16 cellular contexts compared by ENCODE assay signal in genomic region chr6:154800338-154800737, GRCh38.
DNase-seq lines count a peak whose midpoint lies in the region; ATAC-seq and TF ChIP-seq lines count a peak whose summit lies in the region.
"Had no signal": no experiment of that assay in that cellular context is flagged by ENCODE, and none has a peak within 500 bp of the region (broad histone marks: within the 10 kb centered on the region; RNA-seq: fewer than 3 reads in every experiment).

No MANE protein-coding gene starts in this region.

- CTCF ChIA-PET in CD4-positive, alpha-beta memory T cell (lab: Charles Lee; ENCODE audit: partially characterized antibody) = interaction anchor here (5.8 kb wide), 1 partner anchor 125 kb away, joined by 26 read pairs; no protein-coding TSS in a partner anchor

- H3K27ac Mint-ChIP-seq in CD4-positive, alpha-beta memory T cell = peak overlapping the region; percentile 7 to 93 (median 27)
- H3K27ac Mint-ChIP-seq in mesothelial cell of epicardium = peak overlapping the region; percentile 51

- POLR2A ChIA-PET in CD4-positive, alpha-beta memory T cell (lab: Charles Lee; ENCODE audit: partially characterized antibody) = no interaction called here

- in situ Hi-C loops in GM13976 (cut with MboI; ENCODE audit: low sequenced_read_pairs, unreplicated experiment) = loop anchor here (10.0 kb wide), 1 partner anchor 126 kb away; no protein-coding TSS in a partner anchor

- no peaks in the 10 kb centered on the region for H3K9me3 Mint-ChIP-seq in CD4-positive, alpha-beta memory T cell
- H3K9me3 Mint-ChIP-seq in mesothelial cell of epicardium = no peaks in the 10 kb centered on the region

- TF ChIP-seq CTCF in GM13976 (IDR thresholded peaks at IDR 0.05; ENCODE audit: borderline replicate concordance, control extremely low read depth, extremely low read depth, insufficient read depth, missing control alignments) = no peak
- no peak for TF ChIP-seq CTCF in mesothelial cell of epicardium (IDR thresholded peaks at IDR 0.05; ENCODE audit: unreplicated experiment)

- H3K27me3 Mint-ChIP-seq in CD4-positive, alpha-beta memory T cell = no peaks in the 10 kb centered on the region
- no peaks in the 10 kb centered on the region for H3K27me3 Mint-ChIP-seq in mesothelial cell of epicardium (ENCODE audit: low read depth)

- peaks cover 24 to 56% of the 10 kb centered on the region in 2 donors for H3K36me3 Mint-ChIP-seq in CD4-positive, alpha-beta memory T cell
- peaks cover 26% of the 10 kb centered on the region for H3K36me3 Mint-ChIP-seq in mesothelial cell of epicardium

- ATAC-seq in GM18498 (IDR thresholded peaks at IDR 0.05; ENCODE audit: unreplicated experiment) = no peak
- no peak for ATAC-seq in HG03280 (IDR thresholded peaks at IDR 0.05; ENCODE audit: unreplicated experiment)
- ATAC-seq: right cardiac atrium had no signal

- no peaks in the 10 kb centered on the region for H3K9me3 ChIP-seq in CD4-positive, alpha-beta memory T cell (ENCODE audit: control insufficient read depth in 1 of 2, low read length in 2 of 2)
- H3K9me3 ChIP-seq in Karpas-422 (ENCODE audit: low read length) = no peaks in the 10 kb centered on the region
- H3K9me3 ChIP-seq: ascending aorta, neutrophil, Peyer's patch had no signal

- peaks cover 31% of the 10 kb centered on the region for H3K36me3 ChIP-seq in CD4-positive, alpha-beta memory T cell (ENCODE audit: insufficient read depth, low read length)
- peaks cover 30% of the 10 kb centered on the region; the same call in 1 of the 2 replicates for H3K36me3 ChIP-seq in Karpas-422 (ENCODE audit: insufficient read depth, low read length)

- no peak overlapping the region for H3K4me3 ChIP-seq in CD4-positive, alpha-beta memory T cell (ENCODE audit: low read length in 2 of 2)
- no peak overlapping the region for H3K4me3 ChIP-seq in Karpas-422 (ENCODE audit: low read length)
- H3K4me3 ChIP-seq: ascending aorta, Peyer's patch had no signal

- H4K20me1 ChIP-seq in Karpas-422 (ENCODE audit: insufficient read depth, low read depth, low read length) = no peaks in the 10 kb centered on the region

- no peak overlapping the region for H3K27ac ChIP-seq in CD4-positive, alpha-beta memory T cell (ENCODE audit: low read depth, low read length)
- H3K27ac ChIP-seq in Karpas-422 (ENCODE audit: low read length) = peak overlapping the region; percentile 32
- H3K27ac ChIP-seq: ascending aorta, neutrophil, Peyer's patch had no signal

- peaks cover 19 to 40% (median 23%) of the 10 kb centered on the region in 4 donors for H3K4me1 Mint-ChIP-seq in CD4-positive, alpha-beta memory T cell
- H3K4me1 Mint-ChIP-seq in mesothelial cell of epicardium = no peaks in the 10 kb centered on the region

- H3K9ac ChIP-seq in Karpas-422 (ENCODE audit: low read length) = no peak overlapping the region

- H3K79me2 ChIP-seq in Karpas-422 (ENCODE audit: low read length) = peaks cover 72% of the 10 kb centered on the region

- H3K27me3 ChIP-seq in CD4-positive, alpha-beta memory T cell (ENCODE audit: insufficient read depth, low read length) = no peaks in the 10 kb centered on the region
- H3K27me3 ChIP-seq in Karpas-422 (ENCODE audit: low read length) = no peaks in the 10 kb centered on the region
- H3K27me3 ChIP-seq: ascending aorta, neutrophil, Peyer's patch had no signal

- no peak overlapping the region for H2AFZ ChIP-seq in Karpas-422 (ENCODE audit: low read length)

- intact Hi-C loops in CD4-positive, alpha-beta memory T cell (cut with micrococcal nuclease) = no loop called here

- peak overlapping the region; percentile 3 for H3K4me2 ChIP-seq in Karpas-422 (ENCODE audit: low read depth, low read length, poor library complexity, severe bottlenecking)

- H3K4me3 Mint-ChIP-seq in CD4-positive, alpha-beta memory T cell = peak overlapping the region in 1 of 8 donors; percentile 18
- no peak overlapping the region for H3K4me3 Mint-ChIP-seq in mesothelial cell of epicardium

- peaks cover 13% of the 10 kb centered on the region for H3K4me1 ChIP-seq in CD4-positive, alpha-beta memory T cell (ENCODE audit: insufficient read depth, low read length)
- H3K4me1 ChIP-seq in Karpas-422 (ENCODE audit: low read length) = peaks cover 47% of the 10 kb centered on the region
- H3K4me1 ChIP-seq: ascending aorta, Peyer's patch had no signal

- no peaks in the 10 kb centered on the region for H3K9me2 ChIP-seq in Karpas-422 (replicated peaks; ENCODE audit: insufficient read depth, low read length)

- no peak for DNase-seq in CD4-positive, alpha-beta memory T cell
- DNase-seq in GM13976 (ENCODE audit: low spot score) = peak; percentile 15
- DNase-seq in Karpas-422 = no peak
- no peak for DNase-seq in mesothelial cell of epicardium (ENCODE audit: low spot score in 2 of 2, unreplicated experiment in 2 of 2)
- DNase-seq in stimulated activated naive CD4-positive, alpha-beta T cell treated with Interleukin-2 at 50 U/mL for 16 hours (lab: John Stamatoyannopoulos, UW) = no peak
- DNase-seq: DMS79; NCI-H2029; NCI-H526; Peyer's patch; right cardiac atrium; stimulated activated CD4-positive, alpha-beta T cell treated with anti-CD3 and anti-CD28 coated beads, Interleukin-4, amount 100 ng/mL, for 24 hours; SW 1271 had no signal
